ENCODE assay signal across 8 cellular contexts in genomic region chr19:23550102-23550501, GRCh38.
A peak's percentile ranks its signal among the peaks of the same experiment; 100 is the strongest.
DNase-seq lines count a peak whose midpoint lies in the region; ATAC-seq and TF ChIP-seq lines count a peak whose summit lies in the region.
"Not testable (repeated sequence)": the region's sequence is repeated elsewhere in the genome, so short reads cannot be mapped to it uniquely, and the experiment has no call there.

No MANE protein-coding gene starts in this region.

- not testable (repeated sequence) for H2AFZ ChIP-seq in mammary epithelial cell (ENCODE audit: low read depth, low read length)

- not testable (repeated sequence) for H3K79me2 ChIP-seq in mammary epithelial cell (ENCODE audit: insufficient read depth, low read length)

- not testable (repeated sequence) for H3K27me3 ChIP-seq in mammary epithelial cell (ENCODE audit: insufficient read depth, low read length); foreskin keratinocyte

- H3K36me3 ChIP-seq in mammary epithelial cell (ENCODE audit: insufficient read depth, low read length) = not testable (repeated sequence)

- H3K27ac ChIP-seq in RWPE1 = peak overlapping the region; percentile 92
- peak overlapping the region; percentile 94 for H3K27ac ChIP-seq in mammary epithelial cell (ENCODE audit: insufficient read depth, low read depth, low read length)
- H3K27ac ChIP-seq in foreskin keratinocyte = peak overlapping the region; percentile 85

- not testable (repeated sequence) for H3K4me3 ChIP-seq in mammary epithelial cell (replicated peaks in 1 of 3; ENCODE audit: insufficient read depth in 1 of 3, low read depth in 2 of 3, low read length in 3 of 3)

- intact Hi-C loops in mammary epithelial cell (cut with micrococcal nuclease) = loop anchor here (1.0 to 10.0 kb wide), 4 partner anchors 13 to 505 kb away; partner anchors contain the start of gene ZNF675

- peak; percentile 96 for ATAC-seq in foreskin keratinocyte

- H3K4me2 ChIP-seq in mammary epithelial cell (ENCODE audit: insufficient read depth, low read depth, low read length) = peak overlapping the region; percentile 56

- WGBS in mammary epithelial cell (ENCODE audit: low coverage, missing lambda C conversion rate) = 0% methylated on average over 1 of the region's 2 CpGs

- CTCF ChIA-PET in RWPE1 (lab: Yijun Ruan, JAX); mammary epithelial cell (lab: Charles Lee; ENCODE audit: low non-redundant PET): not testable (repeated sequence)

- peak; percentile 64 for DNase-seq in A172 (ENCODE audit: low spot score)
- DNase-seq in ELR (ENCODE audit: low read depth) = peak; percentile 93
- peak; percentile 40 for DNase-seq in HK-2 (ENCODE audit: unreplicated experiment)
- peak; percentile 96 for DNase-seq in M059J (ENCODE audit: low read depth)
- peak; percentile 93 for DNase-seq in RWPE1 (ENCODE audit: low spot score)
- peak; percentile 94 for DNase-seq in mammary epithelial cell
- DNase-seq in foreskin keratinocyte = peak; percentile 59 to 97
- DNase-seq in myocyte (ENCODE audit: low read depth) = peak; percentile 23

- not testable (repeated sequence) for TF ChIP-seq CTCF in RWPE1 (conservative IDR thresholded peaks at IDR 0.05; ENCODE audit: low read depth); mammary epithelial cell (conservative IDR thresholded peaks at IDR 0.05 in 1 of 2, IDR thresholded peaks at IDR 0.05 in 1 of 2; ENCODE audit: extremely low read depth in 1 of 2, insufficient read depth in 1 of 2, low read depth in 1 of 2, low read length in 2 of 2); foreskin keratinocyte (conservative IDR thresholded peaks at IDR 0.05)

- not testable (repeated sequence) for H3K9ac ChIP-seq in mammary epithelial cell (ENCODE audit: insufficient read depth, low read length)

- dilution Hi-C loops in mammary epithelial cell (cut with HindIII; ENCODE audit: low sequenced_read_pairs) = not testable (repeated sequence)

- POLR2A ChIA-PET in RWPE1 (lab: Yijun Ruan, JAX; ENCODE audit: low non-redundant PET) = not testable (repeated sequence)

- in situ Hi-C loops in mammary epithelial cell (cut with MboI; ENCODE audit: low sequenced_read_pairs in 2 of 2) = not testable (repeated sequence)

- not testable (repeated sequence) for H4K20me1 ChIP-seq in mammary epithelial cell (ENCODE audit: insufficient read depth, low read length)

- not testable (repeated sequence) for BruUV-seq in mammary epithelial cell (replicated peaks; lab: Mats Ljungman, UMichigan)

- H3K9me3 ChIP-seq in mammary epithelial cell (replicated peaks; ENCODE audit: insufficient read depth, low read length) = peaks cover 40% of the 10 kb centered on the region

- H3K4me1 ChIP-seq in mammary epithelial cell (ENCODE audit: insufficient read depth, low read length) (peaks cover 32% of the 10 kb centered on the region), foreskin keratinocyte (peaks cover 26% of the 10 kb centered on the region)

Comparison
In these comparisons a context has a peak if more than half of its experiments do, and no peak if none do; other contexts are left out.
1. DNase-seq: peak in every context shown above with its lines; median percentile 96 in M059J; 94 in mammary epithelial cell; 93 in ELR; 93 in RWPE1; 78 in foreskin keratinocyte; 64 in A172; 40 in HK-2; 23 in myocyte.